Comparison of ENCODE assay signal across 17 cellular contexts in the genomic region with DNA sequence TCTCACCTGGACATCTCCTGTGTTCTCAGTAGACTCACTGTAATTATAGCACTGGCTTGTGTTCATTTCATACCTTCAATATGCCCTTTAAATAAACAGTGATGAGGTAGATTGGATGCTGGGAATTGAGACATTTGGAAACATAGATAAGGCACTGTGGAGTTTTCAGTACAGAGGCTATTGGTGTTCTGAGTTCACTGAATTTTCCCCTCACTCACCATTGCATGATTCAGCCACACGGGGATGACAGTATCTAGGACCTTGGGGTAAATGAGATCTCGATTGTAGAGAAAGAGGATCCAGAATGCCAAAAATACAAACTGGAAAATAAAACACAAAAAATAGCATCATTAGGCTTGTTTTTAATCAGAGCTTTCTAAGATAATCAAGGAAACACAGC. TPM values are rescaled to one million over a fixed set of nuclear protein-coding genes. Genes with fewer than 3 reads are reported as not detected.
DNase-seq lines count a peak whose midpoint lies in the region; ATAC-seq and TF ChIP-seq lines count a peak whose summit lies in the region.
"Had no signal": no experiment of that assay in that cellular context is flagged by ENCODE, and none has a peak within 500 bp of the region (broad histone marks: within the 10 kb centered on the region; RNA-seq: fewer than 3 reads in every experiment).

No MANE protein-coding gene starts in this region.

- peak overlapping the region; percentile 9 for H3K27ac Mint-ChIP-seq in activated naive CD8-positive, alpha-beta T cell treated with anti-CD3 and anti-CD28 coated beads, Interleukin-2, amount 50 U/mL, for 24 hours
- H3K27ac Mint-ChIP-seq in activated naive CD8-positive, alpha-beta T cell treated with anti-CD3 and anti-CD28 coated beads for 36 hours = no peak overlapping the region
- H3K27ac Mint-ChIP-seq in activated CD8-positive, alpha-beta T cell treated with anti-CD3 and anti-CD28 coated beads for 36 hours = no peak overlapping the region
- H3K27ac Mint-ChIP-seq: activated T-cell treated with anti-CD3 and anti-CD28 coated beads, Interleukin-2, amount 50 U/mL, for 24 hours; IgD-negative memory B cell; naive B cell had no signal

- TF ChIP-seq CTCF in ascending aorta (IDR thresholded peaks at IDR 0.05) (no peak), fibroblast of villous mesenchyme (IDR thresholded peaks at IDR 0.05; ENCODE audit: insufficient read depth, low read depth, low read length) (peak; percentile 18), thoracic aorta (IDR thresholded peaks at IDR 0.05) (peak; percentile 20)
- no peak for TF ChIP-seq CTCF in activated CD8-positive, alpha-beta T cell treated with anti-CD3 and anti-CD28 coated beads for 36 hours (IDR thresholded peaks at IDR 0.05)

- no peak for DNase-seq in activated naive CD8-positive, alpha-beta T cell treated with anti-CD3 and anti-CD28 coated beads, Interleukin-2, amount 50 U/mL, for 24 hours
- DNase-seq in activated naive CD8-positive, alpha-beta T cell treated with anti-CD3 and anti-CD28 coated beads for 36 hours = no peak
- DNase-seq in ascending aorta (ENCODE audit: low spot score in 2 of 2) (no peak), fibroblast of villous mesenchyme (ENCODE audit: low read depth) (peak; percentile 45), thoracic aorta (ENCODE audit: low spot score) (no peak), AG08395 (ENCODE audit: low spot score) (no peak)
- DNase-seq in activated CD8-positive, alpha-beta T cell treated with anti-CD3 and anti-CD28 coated beads for 36 hours = no peak
- DNase-seq: activated CD4-positive, CD25-positive, alpha-beta regulatory T cell; activated T-cell treated with anti-CD3 and anti-CD28 coated beads, Interleukin-2, amount 50 U/mL, for 24 hours; DMS153; naive B cell; NCI-H1694 treated with DMSO at 0.1 percent for 48 hours; NCI-H82; transverse colon had no signal

- no peaks in the 10 kb centered on the region for H3K9me3 Mint-ChIP-seq in activated naive CD8-positive, alpha-beta T cell treated with anti-CD3 and anti-CD28 coated beads, Interleukin-2, amount 50 U/mL, for 24 hours
- H3K9me3 Mint-ChIP-seq in activated naive CD8-positive, alpha-beta T cell treated with anti-CD3 and anti-CD28 coated beads for 36 hours = no peaks in the 10 kb centered on the region
- H3K9me3 Mint-ChIP-seq in activated CD8-positive, alpha-beta T cell treated with anti-CD3 and anti-CD28 coated beads for 36 hours = no peaks in the 10 kb centered on the region
- H3K9me3 Mint-ChIP-seq: activated T-cell treated with anti-CD3 and anti-CD28 coated beads, Interleukin-2, amount 50 U/mL, for 24 hours; IgD-negative memory B cell; naive B cell had no signal

- H3K36me3 ChIP-seq in ascending aorta (no peaks in the 10 kb centered on the region), thoracic aorta (no peaks in the 10 kb centered on the region)
- H3K36me3 ChIP-seq: transverse colon had no signal

- H3K4me3 ChIP-seq in ascending aorta = no peak overlapping the region
- H3K4me3 ChIP-seq in fibroblast of villous mesenchyme (ENCODE audit: low read depth, low read length) = no peak overlapping the region
- no peak overlapping the region for H3K4me3 ChIP-seq in thoracic aorta
- H3K4me3 ChIP-seq: transverse colon had no signal

- peaks cover 22 to 75% of the 10 kb centered on the region in 2 donors for H3K4me1 ChIP-seq in ascending aorta
- H3K4me1 ChIP-seq in thoracic aorta (ENCODE audit: control insufficient read depth in 1 of 2, low read depth in 2 of 2) = peaks cover 43 to 86% of the 10 kb centered on the region in 2 donors

- no peaks in the 10 kb centered on the region for H3K27me3 Mint-ChIP-seq in activated naive CD8-positive, alpha-beta T cell treated with anti-CD3 and anti-CD28 coated beads, Interleukin-2, amount 50 U/mL, for 24 hours
- H3K27me3 Mint-ChIP-seq in activated naive CD8-positive, alpha-beta T cell treated with anti-CD3 and anti-CD28 coated beads for 36 hours = no peaks in the 10 kb centered on the region
- H3K27me3 Mint-ChIP-seq in activated CD8-positive, alpha-beta T cell treated with anti-CD3 and anti-CD28 coated beads for 36 hours = no peaks in the 10 kb centered on the region

- POLR2A ChIA-PET in activated CD8-positive, alpha-beta T cell treated with anti-CD3 and anti-CD28 coated beads for 36 hours (lab: Charles Lee) = no interaction called here

- H3K36me3 Mint-ChIP-seq in activated naive CD8-positive, alpha-beta T cell treated with anti-CD3 and anti-CD28 coated beads, Interleukin-2, amount 50 U/mL, for 24 hours (ENCODE audit: low read depth) = no peaks in the 10 kb centered on the region
- no peaks in the 10 kb centered on the region for H3K36me3 Mint-ChIP-seq in activated naive CD8-positive, alpha-beta T cell treated with anti-CD3 and anti-CD28 coated beads for 36 hours
- H3K36me3 Mint-ChIP-seq in activated CD8-positive, alpha-beta T cell treated with anti-CD3 and anti-CD28 coated beads for 36 hours (ENCODE audit: low read depth) = no peaks in the 10 kb centered on the region
- H3K36me3 Mint-ChIP-seq: IgD-negative memory B cell, naive B cell had no signal

- peaks cover 40% of the 10 kb centered on the region for H3K4me1 Mint-ChIP-seq in activated naive CD8-positive, alpha-beta T cell treated with anti-CD3 and anti-CD28 coated beads, Interleukin-2, amount 50 U/mL, for 24 hours
- H3K4me1 Mint-ChIP-seq in activated naive CD8-positive, alpha-beta T cell treated with anti-CD3 and anti-CD28 coated beads for 36 hours = peaks cover 26% of the 10 kb centered on the region
- H3K4me1 Mint-ChIP-seq in activated CD8-positive, alpha-beta T cell treated with anti-CD3 and anti-CD28 coated beads for 36 hours (ENCODE audit: low read depth) = peaks cover 20% of the 10 kb centered on the region
- H3K4me1 Mint-ChIP-seq: naive B cell had no signal

- no peak for ATAC-seq in activated naive CD8-positive, alpha-beta T cell treated with anti-CD3 and anti-CD28 coated beads, Interleukin-2, amount 50 U/mL, for 24 hours
- no peak for ATAC-seq in thoracic aorta (ENCODE audit: insufficient number of reproducible peaks, low FRiP score, low read depth)
- no peak for ATAC-seq in activated CD8-positive, alpha-beta T cell treated with anti-CD3 and anti-CD28 coated beads for 36 hours
- ATAC-seq in HG02678 (IDR thresholded peaks at IDR 0.05; ENCODE audit: unreplicated experiment) = no peak

- H3K9me3 ChIP-seq in ascending aorta (no peaks in the 10 kb centered on the region), thoracic aorta (no peaks in the 10 kb centered on the region)
- H3K9me3 ChIP-seq: transverse colon had no signal

- peak overlapping the region; percentile 81 to 84 for H3K27ac ChIP-seq in ascending aorta
- peak overlapping the region; percentile 84 to 87 for H3K27ac ChIP-seq in thoracic aorta
- H3K27ac ChIP-seq: 22Rv1 had no signal

- no peaks in the 10 kb centered on the region for H3K27me3 ChIP-seq in ascending aorta
- no peaks in the 10 kb centered on the region for H3K27me3 ChIP-seq in thoracic aorta (replicated peaks; ENCODE audit: insufficient read depth)
- H3K27me3 ChIP-seq: transverse colon had no signal

- CTCF ChIA-PET in activated CD8-positive, alpha-beta T cell treated with anti-CD3 and anti-CD28 coated beads for 36 hours (lab: Charles Lee) = no interaction called here

- intact Hi-C loops in ascending aorta (cut with DNase I) = loop anchor here (2.0 to 10.0 kb wide), 2 partner anchors 161 to 245 kb away; no protein-coding TSS in a partner anchor
- intact Hi-C loops in activated CD8-positive, alpha-beta T cell treated with anti-CD3 and anti-CD28 coated beads for 36 hours (cut with micrococcal nuclease) = no loop called here

- H3K4me3 Mint-ChIP-seq in activated naive CD8-positive, alpha-beta T cell treated with anti-CD3 and anti-CD28 coated beads, Interleukin-2, amount 50 U/mL, for 24 hours = no peak overlapping the region
- no peak overlapping the region for H3K4me3 Mint-ChIP-seq in activated naive CD8-positive, alpha-beta T cell treated with anti-CD3 and anti-CD28 coated beads for 36 hours
- H3K4me3 Mint-ChIP-seq in activated CD8-positive, alpha-beta T cell treated with anti-CD3 and anti-CD28 coated beads for 36 hours = no peak overlapping the region
- H3K4me3 Mint-ChIP-seq: activated T-cell treated with anti-CD3 and anti-CD28 coated beads, Interleukin-2, amount 50 U/mL, for 24 hours; IgD-negative memory B cell; naive B cell had no signal

RNA-seq across cellular contexts. Expression of gene ADTRP, which starts 12.5 kb away (rescaled TPM):
- 10 to 100 TPM; 29.1 to 31.5 TPM for total RNA-seq in activated naive CD8-positive, alpha-beta T cell treated with anti-CD3 and anti-CD28 coated beads for 36 hours
- not detected for total RNA-seq in ascending aorta
- total RNA-seq in fibroblast of villous mesenchyme = 1.3 TPM in 2 replicates
- total RNA-seq in thoracic aorta = not detected
- 10 to 100 TPM; 20.0 to 21.9 TPM for total RNA-seq in activated CD8-positive, alpha-beta T cell treated with anti-CD3 and anti-CD28 coated beads for 36 hours

Comparison
In these comparisons a context has a peak if more than half of its experiments do, and no peak if none do; other contexts are left out.
1. CTCF ChIP-seq: peak in fibroblast of villous mesenchyme (single experiment) and thoracic aorta (single experiment); none in ascending aorta (0 of 3) and activated CD8-positive, alpha-beta T cell treated with anti-CD3 and anti-CD28 coated beads for 36 hours (single experiment).